In genomic region chr17:48002208-48002919, GRCh38 we compare ENCODE assay signal across 8 cellular contexts. TPM values are rescaled to one million over a fixed set of nuclear protein-coding genes. Genes with fewer than 3 reads are reported as not detected.
DNase-seq lines count a peak whose midpoint lies in the region; ATAC-seq and TF ChIP-seq lines count a peak whose summit lies in the region.

No MANE protein-coding gene starts in this region.

- H3K4me1 ChIP-seq in DOHH2 (ENCODE audit: control insufficient read depth, low read length) (peaks cover 15% of the 10 kb centered on the region), IMR-90 (ENCODE audit: control insufficient read depth, insufficient read depth, low read length) (peaks cover 14% of the 10 kb centered on the region), psoas muscle (peaks cover 8% of the 10 kb centered on the region)

- peak overlapping the region; percentile 98 for H3K23ac ChIP-seq in IMR-90 (ENCODE audit: low read depth, low read length)

- H3K27ac ChIP-seq in DOHH2 (ENCODE audit: low read depth, low read length) = no peak overlapping the region
- H3K27ac ChIP-seq in IMR-90 (ENCODE audit: insufficient read depth, low read length) = peak overlapping the region; percentile 88
- H3K27ac ChIP-seq in psoas muscle = peak overlapping the region; percentile 53

- BruUV-seq in IMR-90 (replicated peaks; lab: Mats Ljungman, UMichigan) = no TSS peak

- intact Hi-C loops in IMR-90 (cut with micrococcal nuclease) (no loop called here), psoas muscle (cut with DNase I) (no loop called here)

- H3K27me3 ChIP-seq in DOHH2 (ENCODE audit: control insufficient read depth, low read length) (peaks cover 40% of the 10 kb centered on the region), IMR-90 (ENCODE audit: control insufficient read depth, insufficient read depth, low read length) (no peaks in the 10 kb centered on the region), psoas muscle (ENCODE audit: insufficient read depth in 3 of 3, low read length in 2 of 3) (peaks cover 0 to 17% (median 4%) of the 10 kb centered on the region in 3 donors)

- no peaks in the 10 kb centered on the region for H3K79me2 ChIP-seq in DOHH2 (ENCODE audit: control insufficient read depth, low read length)

- H4K91ac ChIP-seq in IMR-90 (ENCODE audit: insufficient read depth, low read depth, low read length) = peak overlapping the region; percentile 96

- peak overlapping the region; percentile 92 for H2BK120ac ChIP-seq in IMR-90 (ENCODE audit: low read depth, low read length)

- WGBS in IMR-90 (ENCODE audit: extremely low coverage in 2 of 2, insufficient read length in 1 of 2), 2 experiments = 33% methylated on average over 3 of the region's 5 CpGs; no CpG with 5 or more reads in 1 of the 2 experiments
- 55 to 58% (median 57%) methylated on average over 5 of the region's 5 CpGs for WGBS in psoas muscle, 3 donors

- H2BK20ac ChIP-seq in IMR-90 (ENCODE audit: low read depth, low read length) = peak overlapping the region; percentile 99

- peak overlapping the region; percentile 93 for H3K14ac ChIP-seq in IMR-90 (replicated peaks; ENCODE audit: low read depth, low read length)

- H3K9me1 ChIP-seq in IMR-90 (ENCODE audit: insufficient read depth, low read length) = peaks cover 14% of the 10 kb centered on the region

- H3K9me3 ChIP-seq in DOHH2 (ENCODE audit: control insufficient read depth, insufficient read depth, low read length) (no peaks in the 10 kb centered on the region), IMR-90 (ENCODE audit: control insufficient read depth, insufficient read depth, low read length) (no peaks in the 10 kb centered on the region), psoas muscle (no peaks in the 10 kb centered on the region)

- H4K20me1 ChIP-seq in DOHH2 (ENCODE audit: control insufficient read depth, insufficient read depth, low read depth, low read length) = no peaks in the 10 kb centered on the region
- H4K20me1 ChIP-seq in IMR-90 (ENCODE audit: insufficient read depth, low read length) = no peaks in the 10 kb centered on the region

- peak overlapping the region; percentile 97 to 99 for H4K8ac ChIP-seq in IMR-90 (ENCODE audit: low read depth in 2 of 2, low read length in 2 of 2)

- H3K36me3 ChIP-seq in DOHH2 (ENCODE audit: control insufficient read depth, low read length) (no peaks in the 10 kb centered on the region), IMR-90 (ENCODE audit: control insufficient read depth, insufficient read depth, low read length) (no peaks in the 10 kb centered on the region), psoas muscle (ENCODE audit: insufficient read depth in 1 of 2, low read depth in 1 of 2) (no peaks in the 10 kb centered on the region)

- peak overlapping the region; percentile 100 for H3K18ac ChIP-seq in IMR-90 (ENCODE audit: low read depth, low read length)

- peak overlapping the region; percentile 100 for H4K5ac ChIP-seq in IMR-90 (ENCODE audit: low read depth, low read length)

- H3K56ac ChIP-seq in IMR-90 (ENCODE audit: extremely low read depth, insufficient read depth, low read length) = peak overlapping the region; percentile 84

- dilution Hi-C loops in IMR-90 (cut with HindIII; ENCODE audit: low sequenced_read_pairs, unreplicated experiment) = no loop called here

- ATAC-seq in IMR-90 (ENCODE audit: low read depth) = peak; percentile 86
- peak in 1 of 4 donors; percentile 30 for ATAC-seq in psoas muscle

- TF ChIP-seq CTCF in DOHH2 (IDR thresholded peaks at IDR 0.05; ENCODE audit: low read depth, low read length, poor library complexity, severe bottlenecking) (no peak), IMR-90 (conservative IDR thresholded peaks at IDR 0.05; ENCODE audit: low read depth, low read length) (no peak), psoas muscle (IDR thresholded peaks at IDR 0.05) (no peak)

- TF ChIP-seq RAD21 in IMR-90 (IDR thresholded peaks at IDR 0.05; ENCODE audit: low read length) = no peak

- CTCF ChIA-PET in IMR-90 (lab: Yijun Ruan, JAX) = interaction anchor here (0.8 to 1.0 kb wide), 2 partner anchors 13 to 31 kb away, joined by 3 to 4 read pairs; partner anchors contain the start of gene CDK5RAP3

- in situ Hi-C loops in IMR-90 (cut with MboI; ENCODE audit: low sequenced_read_pairs) = no loop called here

- H2AK9ac ChIP-seq in IMR-90 (replicated peaks; ENCODE audit: low read depth, low read length, poor library complexity) = no peak overlapping the region

- peak overlapping the region; percentile 95 for H2BK15ac ChIP-seq in IMR-90 (ENCODE audit: low read depth, low read length)

- TF ChIP-seq POLR2A in IMR-90 (IDR thresholded peaks at IDR 0.05; ENCODE audit: low read depth, low read length) = no peak

- no peaks in the 10 kb centered on the region for H3F3A ChIP-seq in DOHH2 (ENCODE audit: control insufficient read depth, insufficient read depth)

- no peaks in the 10 kb centered on the region for H3K79me1 ChIP-seq in IMR-90 (ENCODE audit: low read depth in 1 of 2, low read length in 2 of 2)

- peak overlapping the region; percentile 98 for H2BK5ac ChIP-seq in IMR-90 (ENCODE audit: low read depth, low read length, poor library complexity, severe bottlenecking)

- H2AFZ ChIP-seq in IMR-90 (replicated peaks; ENCODE audit: low read length, poor library complexity) = peak overlapping the region; percentile 85

- H3K9me2 ChIP-seq in DOHH2 (replicated peaks; ENCODE audit: control insufficient read depth, low read length) = no peaks in the 10 kb centered on the region

- H2AK5ac ChIP-seq in IMR-90 (ENCODE audit: low read depth, low read length) = peak overlapping the region; percentile 90

- H3K4me3 ChIP-seq in DOHH2 (ENCODE audit: low read length) (no peak overlapping the region), IMR-90 (ENCODE audit: insufficient read depth, low read depth, low read length) (no peak overlapping the region), psoas muscle (no peak overlapping the region)

- H3K4ac ChIP-seq in IMR-90 (ENCODE audit: low read depth, low read length) = peak overlapping the region; percentile 97

- H3K9ac ChIP-seq in IMR-90 (ENCODE audit: low read depth, low read length) = peak overlapping the region; percentile 61

- peak overlapping the region; percentile 20; the same call in 1 of the 2 replicates for H3K4me2 ChIP-seq in DOHH2 (ENCODE audit: low read length)
- peak overlapping the region; percentile 64 for H3K4me2 ChIP-seq in IMR-90 (ENCODE audit: low read depth, low read length)

- DNase-seq in IMR-90 = peak; percentile 87
- DNase-seq in SKM-1 (lab: John Stamatoyannopoulos, UW; ENCODE audit: unreplicated experiment) = peak; percentile 80
- DNase-seq in foreskin melanocyte = peak; percentile 98
- no peak for DNase-seq in psoas muscle
- DNase-seq in NCI-H1930 (lab: John Stamatoyannopoulos, UW) = no peak
- DNase-seq in central memory CD4-positive, alpha-beta T cell = no peak
- no peak for DNase-seq in NCI-H510A (lab: John Stamatoyannopoulos, UW)

- POLR2A ChIA-PET in IMR-90 (lab: Charles Lee; ENCODE audit: unreplicated experiment) = interaction anchor here (1.3 kb wide), 1 partner anchor 12 kb away, joined by 3 read pairs; no protein-coding TSS in a partner anchor

TF ChIP-seq in IMR-90, 13 proteins besides CTCF, POLR2A, EP300 and RAD21 (continues in another document):
- TF ChIP-seq NFE2L2 (IDR thresholded peaks at IDR 0.05; ENCODE audit: low read depth, low read length) = peak; percentile 95
- TF ChIP-seq, protein P1, sequence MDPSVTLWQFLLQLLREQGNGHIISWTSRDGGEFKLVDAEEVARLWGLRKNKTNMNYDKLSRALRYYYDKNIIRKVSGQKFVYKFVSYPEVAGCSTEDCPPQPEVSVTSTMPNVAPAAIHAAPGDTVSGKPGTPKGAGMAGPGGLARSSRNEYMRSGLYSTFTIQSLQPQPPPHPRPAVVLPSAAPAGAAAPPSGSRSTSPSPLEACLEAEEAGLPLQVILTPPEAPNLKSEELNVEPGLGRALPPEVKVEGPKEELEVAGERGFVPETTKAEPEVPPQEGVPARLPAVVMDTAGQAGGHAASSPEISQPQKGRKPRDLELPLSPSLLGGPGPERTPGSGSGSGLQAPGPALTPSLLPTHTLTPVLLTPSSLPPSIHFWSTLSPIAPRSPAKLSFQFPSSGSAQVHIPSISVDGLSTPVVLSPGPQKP (IDR thresholded peaks at IDR 0.05; ENCODE audit: borderline replicate concordance, low read depth, low read length) = no peak
- TF ChIP-seq, protein P2, sequence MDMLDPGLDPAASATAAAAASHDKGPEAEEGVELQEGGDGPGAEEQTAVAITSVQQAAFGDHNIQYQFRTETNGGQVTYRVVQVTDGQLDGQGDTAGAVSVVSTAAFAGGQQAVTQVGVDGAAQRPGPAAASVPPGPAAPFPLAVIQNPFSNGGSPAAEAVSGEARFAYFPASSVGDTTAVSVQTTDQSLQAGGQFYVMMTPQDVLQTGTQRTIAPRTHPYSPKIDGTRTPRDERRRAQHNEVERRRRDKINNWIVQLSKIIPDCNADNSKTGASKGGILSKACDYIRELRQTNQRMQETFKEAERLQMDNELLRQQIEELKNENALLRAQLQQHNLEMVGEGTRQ (IDR thresholded peaks at IDR 0.05; ENCODE audit: low read depth, low read length) = no peak
- TF ChIP-seq BHLHE40 (IDR thresholded peaks at IDR 0.05; ENCODE audit: low read depth, low read length) = peak; percentile 32; the same call in 1 of the 2 replicates
- no peak for TF ChIP-seq RFX5 (IDR thresholded peaks at IDR 0.05; ENCODE audit: low read depth, low read length)

RNA-seq across cellular contexts. Expression of gene CDK5RAP3, which starts 31.5 kb away (rescaled TPM):
- total RNA-seq in IMR-90 (2012; rRNA removed) = 56.7 and 75.3 TPM in 2 replicates
- 138 and 153 TPM in 2 replicates for polyA plus RNA-seq in IMR-90 (2012; rRNA removed)
- 46.3 and 96.7 TPM in 2 replicates for polyA plus RNA-seq in IMR-90 (2012; cell fraction: cytosol; rRNA removed)
- polyA plus RNA-seq in IMR-90 (2012; cell fraction: nucleus; rRNA removed; ENCODE audit: low replicate concordance) = 1,289 and 1,731 TPM in 2 replicates
- 10 to 100 TPM; 21.0 to 44.1 (median 34.5) TPM for total RNA-seq in psoas muscle
- 10 to 100 TPM; 25.4 to 29.9 (median 25.6) TPM for polyA plus RNA-seq in psoas muscle

RNA-seq across cellular contexts. Expression of gene COPZ2, which starts 35.2 kb away (rescaled TPM):
- total RNA-seq in IMR-90 (2012; rRNA removed) = 41.0 and 60.5 TPM in 2 replicates
- 86.1 and 89.4 TPM in 2 replicates for polyA plus RNA-seq in IMR-90 (2012; rRNA removed)
- 49.6 and 126 TPM in 2 replicates for polyA plus RNA-seq in IMR-90 (2012; cell fraction: cytosol; rRNA removed)
- polyA plus RNA-seq in IMR-90 (2012; cell fraction: nucleus; rRNA removed; ENCODE audit: low replicate concordance) = 26.4 and 100 TPM in 2 replicates
- total RNA-seq in psoas muscle = 100 to 1,000 TPM in 1 of 4 donors, 10 to 100 TPM in 3; 56.4 to 130 (median 66.4) TPM
- 10 to 100 TPM; 16.8 to 46.0 (median 35.5) TPM for polyA plus RNA-seq in psoas muscle

RNA-seq across cellular contexts. Expression of gene PRR15L, which starts 44.7 kb away (rescaled TPM):
- not detected in 2 replicates for total RNA-seq in IMR-90 (2012; rRNA removed)
- polyA plus RNA-seq in IMR-90 (2012; rRNA removed) = not detected in 2 replicates
- polyA plus RNA-seq in IMR-90 (2012; cell fraction: cytosol; rRNA removed) = not detected in 2 replicates
- polyA plus RNA-seq in IMR-90 (2012; cell fraction: nucleus; rRNA removed; ENCODE audit: low replicate concordance) = not detected in 2 replicates
- not detected for total RNA-seq in psoas muscle
- polyA plus RNA-seq in psoas muscle = under 1 TPM in 2 of 3 donors, not detected in 1; 0.04 to 0.17 TPM

RNA-seq across cellular contexts. Expression of gene NFE2L1, which starts 45.8 kb away (rescaled TPM):
- total RNA-seq in IMR-90 (2012; rRNA removed) (35.6 and 42.8 TPM in 2 replicates), psoas muscle (1,000 to 10,000 TPM in 3 of 4 donors, 100 to 1,000 TPM in 1; 990 to 1,423 (median 1,174) TPM)
- polyA plus RNA-seq in IMR-90 (2012; rRNA removed) (122 and 125 TPM in 2 replicates), psoas muscle (1,000 to 10,000 TPM in 1 of 3 donors, 100 to 1,000 TPM in 2; 308 to 1,601 (median 620) TPM)
- polyA plus RNA-seq in IMR-90 (2012; cell fraction: cytosol; rRNA removed) = 97.7 and 130 TPM in 2 replicates
- 91.5 and 108 TPM in 2 replicates for polyA plus RNA-seq in IMR-90 (2012; cell fraction: nucleus; rRNA removed; ENCODE audit: low replicate concordance)

Comparison
In these comparisons a context has a peak if more than half of its experiments do, and no peak if none do; other contexts are left out.
1. DNase-seq: peak in IMR-90 (single experiment), SKM-1 (single experiment) and foreskin melanocyte (single experiment); none in psoas muscle (0 of 2), NCI-H1930 (0 of 2), central memory CD4-positive, alpha-beta T cell (single experiment) and NCI-H510A (single experiment).